In genomic region chr5:150498501-150498900, GRCh38 we compare ENCODE assay signal across 8 cellular contexts. TPM values are rescaled to one million over a fixed set of nuclear protein-coding genes. Genes with fewer than 3 reads are reported as not detected.
DNase-seq lines count a peak whose midpoint lies in the region; ATAC-seq and TF ChIP-seq lines count a peak whose summit lies in the region.

No MANE protein-coding gene starts in this region.

- H3K4me3 ChIP-seq in BLaER1 treated with 17β-estradiol and CSF1 and Interleukin-3, amounts not matched to agents 10 nM and 100 nM = no peak overlapping the region
- H3K4me3 ChIP-seq in adipocyte (ENCODE audit: low read length) (peak overlapping the region; percentile 55), right cardiac atrium (ENCODE audit: low read length) (no peak overlapping the region)

- no peaks in the 10 kb centered on the region for H3K9me3 ChIP-seq in BLaER1 treated with 17β-estradiol and CSF1 and Interleukin-3, amounts not matched to agents 10 nM and 100 nM (replicated peaks in 1 of 11)
- H3K9me3 ChIP-seq in adipocyte (ENCODE audit: control insufficient read depth, low read length) = no peaks in the 10 kb centered on the region
- H3K9me3 ChIP-seq in right cardiac atrium (ENCODE audit: control insufficient read depth, low read length) = no peaks in the 10 kb centered on the region

- peaks cover 0 to 37% (median 11%) of the 10 kb centered on the region in 11 experiments; a peak in 10 of 22 replicates for H3K36me3 ChIP-seq in BLaER1 treated with 17β-estradiol and CSF1 and Interleukin-3, amounts not matched to agents 10 nM and 100 nM
- H3K36me3 ChIP-seq in adipocyte (ENCODE audit: control insufficient read depth, insufficient read depth, low read length, severe bottlenecking) = peaks cover 21% of the 10 kb centered on the region

- peaks cover 4% of the 10 kb centered on the region for H3K36me3 Mint-ChIP-seq in progenitor cell of endocrine pancreas (ENCODE audit: insufficient read depth)

- H4K20me1 ChIP-seq in BLaER1 treated with 17β-estradiol and CSF1 and Interleukin-3, amounts not matched to agents 10 nM and 100 nM = peaks cover 74 to 92% (median 83%) of the 10 kb centered on the region in 11 experiments

- no peak for TF ChIP-seq CTCF in progenitor cell of endocrine pancreas (IDR thresholded peaks at IDR 0.05; ENCODE audit: unreplicated experiment)

- ATAC-seq in right cardiac atrium = no peak
- ATAC-seq in GM21367 (IDR thresholded peaks at IDR 0.05; ENCODE audit: unreplicated experiment) = no peak
- no peak for ATAC-seq in GM21381 (IDR thresholded peaks at IDR 0.05; ENCODE audit: unreplicated experiment)
- no peak for ATAC-seq in GM21825 (IDR thresholded peaks at IDR 0.05; ENCODE audit: unreplicated experiment)

- no peaks in the 10 kb centered on the region for H3K9me3 Mint-ChIP-seq in progenitor cell of endocrine pancreas (ENCODE audit: low read depth)

- no peak overlapping the region; a peak in 3 of 22 replicates for H3K9ac ChIP-seq in BLaER1 treated with 17β-estradiol and CSF1 and Interleukin-3, amounts not matched to agents 10 nM and 100 nM
- H3K9ac ChIP-seq in adipocyte (ENCODE audit: low read length) = peak overlapping the region; percentile 70

- H3K4me1 ChIP-seq in BLaER1 treated with 17β-estradiol and CSF1 and Interleukin-3, amounts not matched to agents 10 nM and 100 nM = peaks cover 45 to 60% (median 51%) of the 10 kb centered on the region in 10 experiments
- peaks cover 74% of the 10 kb centered on the region for H3K4me1 ChIP-seq in adipocyte (ENCODE audit: control insufficient read depth, insufficient read depth, low read length)
- H3K4me1 ChIP-seq in right cardiac atrium (ENCODE audit: control insufficient read depth, insufficient read depth, low read length) = peaks cover 61% of the 10 kb centered on the region

- peak overlapping the region; percentile 93 for H3K27ac Mint-ChIP-seq in progenitor cell of endocrine pancreas

- H3K27ac ChIP-seq in BLaER1 treated with 17β-estradiol and CSF1 and Interleukin-3, amounts not matched to agents 10 nM and 100 nM = peak overlapping the region in 6 of 11 experiments; percentile 19 to 69 (median 62); a peak in 8 of 22 replicates
- H3K27ac ChIP-seq in right cardiac atrium (ENCODE audit: low read length) = peak overlapping the region; percentile 80

- peak overlapping the region; percentile 31 for H3K4me3 Mint-ChIP-seq in progenitor cell of endocrine pancreas (ENCODE audit: low read depth)

- no peak for DNase-seq in adipocyte (ENCODE audit: low read depth)
- DNase-seq in right cardiac atrium = peak in 1 of 3 donors; percentile 52
- no peak for DNase-seq in progenitor cell of endocrine pancreas (ENCODE audit: low spot score, unreplicated experiment)
- no peak for DNase-seq in effector CD4-positive, alpha-beta T cell

- peak overlapping the region; percentile 43 to 82 (median 70); a peak in 21 of 22 replicates for H3K4me2 ChIP-seq in BLaER1 treated with 17β-estradiol and CSF1 and Interleukin-3, amounts not matched to agents 10 nM and 100 nM

- H3K27me3 Mint-ChIP-seq in progenitor cell of endocrine pancreas = no peaks in the 10 kb centered on the region

- H3K27me3 ChIP-seq in BLaER1 treated with 17β-estradiol and CSF1 and Interleukin-3, amounts not matched to agents 10 nM and 100 nM = no peaks in the 10 kb centered on the region
- no peaks in the 10 kb centered on the region for H3K27me3 ChIP-seq in adipocyte (replicated peaks; ENCODE audit: control insufficient read depth, insufficient read depth, low read length)
- no peaks in the 10 kb centered on the region for H3K27me3 ChIP-seq in right cardiac atrium (ENCODE audit: control insufficient read depth, insufficient read depth)

- WGBS in right cardiac atrium = 42% methylated on average over 6 of the region's 6 CpGs

- peaks cover 52% of the 10 kb centered on the region for H3K4me1 Mint-ChIP-seq in progenitor cell of endocrine pancreas (ENCODE audit: low read depth)

- intact Hi-C loops in right cardiac atrium (cut with DNase I) = no loop called here

RNA-seq across cellular contexts. Expression of gene NDST1, which starts 9.4 kb away (rescaled TPM):
- total RNA-seq in right cardiac atrium (10 to 100 TPM; 53.1 to 67.8 (median 58.7) TPM), progenitor cell of endocrine pancreas (154 and 169 TPM in 2 replicates)
- polyA plus RNA-seq in right cardiac atrium = 45.9 TPM

RNA-seq across cellular contexts. Expression of gene RPS14, which starts 49.0 kb away (rescaled TPM):
- total RNA-seq in right cardiac atrium = 1,000 to 10,000 TPM; 1,254 to 1,552 (median 1,386) TPM
- polyA plus RNA-seq in right cardiac atrium = 1,870 TPM
- 1,941 and 2,072 TPM in 2 replicates for total RNA-seq in progenitor cell of endocrine pancreas
